In genomic region chr5:55993013-55993412, GRCh38 we compare ENCODE assay signal across 1 cellular context.
TF ChIP-seq lines count a peak whose summit lies in the region.

No MANE protein-coding gene starts in this region.

TF ChIP-seq in GM12878, 131 proteins besides CTCF, POLR2A, EP300 and RAD21:
- TF ChIP-seq, protein P1, sequence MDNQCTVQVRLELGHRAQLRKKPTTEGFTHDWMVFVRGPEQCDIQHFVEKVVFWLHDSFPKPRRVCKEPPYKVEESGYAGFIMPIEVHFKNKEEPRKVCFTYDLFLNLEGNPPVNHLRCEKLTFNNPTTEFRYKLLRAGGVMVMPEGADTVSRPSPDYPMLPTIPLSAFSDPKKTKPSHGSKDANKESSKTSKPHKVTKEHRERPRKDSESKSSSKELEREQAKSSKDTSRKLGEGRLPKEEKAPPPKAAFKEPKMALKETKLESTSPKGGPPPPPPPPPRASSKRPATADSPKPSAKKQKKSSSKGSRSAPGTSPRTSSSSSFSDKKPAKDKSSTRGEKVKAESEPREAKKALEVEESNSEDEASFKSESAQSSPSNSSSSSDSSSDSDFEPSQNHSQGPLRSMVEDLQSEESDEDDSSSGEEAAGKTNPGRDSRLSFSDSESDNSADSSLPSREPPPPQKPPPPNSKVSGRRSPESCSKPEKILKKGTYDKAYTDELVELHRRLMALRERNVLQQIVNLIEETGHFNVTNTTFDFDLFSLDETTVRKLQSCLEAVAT (IDR thresholded peaks at IDR 0.05) = peak; percentile 33; the same call in 1 of the 2 replicates
- peak in 1 of 2 experiments; percentile 22; a peak in 1 of 4 replicates for TF ChIP-seq BHLHE40 (IDR thresholded peaks at IDR 0.05; ENCODE audit: borderline replicate concordance in 1 of 2, low read depth in 2 of 2, low read length in 1 of 2)
- TF ChIP-seq CREB1 (IDR thresholded peaks at IDR 0.05; ENCODE audit: low read depth) = no peak
- peak; percentile 54; the same call in 1 of the 2 replicates for TF ChIP-seq POLR2AphosphoS5 (IDR thresholded peaks at IDR 0.05; ENCODE audit: low read length)
- no peak for TF ChIP-seq EGR1 (IDR thresholded peaks at IDR 0.05; ENCODE audit: borderline replicate concordance in 1 of 2, low read depth in 2 of 2, low read length in 2 of 2)
- 0 out of 2 replicates have a peak, but pooled peaks have one; percentile 23 for TF ChIP-seq ZNF207 (IDR thresholded peaks at IDR 0.05; ENCODE audit: borderline replicate concordance)
- 0 out of 2 replicates have a peak, but pooled peaks have one; percentile 5 for TF ChIP-seq BCL11A (IDR thresholded peaks at IDR 0.05; ENCODE audit: low read depth, low read length)
- TF ChIP-seq, protein P2, sequence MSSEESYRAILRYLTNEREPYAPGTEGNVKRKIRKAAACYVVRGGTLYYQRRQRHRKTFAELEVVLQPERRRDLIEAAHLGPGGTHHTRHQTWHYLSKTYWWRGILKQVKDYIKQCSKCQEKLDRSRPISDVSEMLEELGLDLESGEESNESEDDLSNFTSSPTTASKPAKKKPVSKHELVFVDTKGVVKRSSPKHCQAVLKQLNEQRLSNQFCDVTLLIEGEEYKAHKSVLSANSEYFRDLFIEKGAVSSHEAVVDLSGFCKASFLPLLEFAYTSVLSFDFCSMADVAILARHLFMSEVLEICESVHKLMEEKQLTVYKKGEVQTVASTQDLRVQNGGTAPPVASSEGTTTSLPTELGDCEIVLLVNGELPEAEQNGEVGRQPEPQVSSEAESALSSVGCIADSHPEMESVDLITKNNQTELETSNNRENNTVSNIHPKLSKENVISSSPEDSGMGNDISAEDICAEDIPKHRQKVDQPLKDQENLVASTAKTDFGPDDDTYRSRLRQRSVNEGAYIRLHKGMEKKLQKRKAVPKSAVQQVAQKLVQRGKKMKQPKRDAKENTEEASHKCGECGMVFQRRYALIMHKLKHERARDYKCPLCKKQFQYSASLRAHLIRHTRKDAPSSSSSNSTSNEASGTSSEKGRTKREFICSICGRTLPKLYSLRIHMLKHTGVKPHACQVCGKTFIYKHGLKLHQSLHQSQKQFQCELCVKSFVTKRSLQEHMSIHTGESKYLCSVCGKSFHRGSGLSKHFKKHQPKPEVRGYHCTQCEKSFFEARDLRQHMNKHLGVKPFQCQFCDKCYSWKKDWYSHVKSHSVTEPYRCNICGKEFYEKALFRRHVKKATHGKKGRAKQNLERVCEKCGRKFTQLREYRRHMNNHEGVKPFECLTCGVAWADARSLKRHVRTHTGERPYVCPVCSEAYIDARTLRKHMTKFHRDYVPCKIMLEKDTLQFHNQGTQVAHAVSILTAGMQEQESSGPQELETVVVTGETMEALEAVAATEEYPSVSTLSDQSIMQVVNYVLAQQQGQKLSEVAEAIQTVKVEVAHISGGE (CRISPR knock-in tag; IDR thresholded peaks at IDR 0.05) = no peak
- TF ChIP-seq LARP7 (IDR thresholded peaks at IDR 0.05) = peak; percentile 50; the same call in 1 of the 2 replicates
- no peak for TF ChIP-seq CBX3 (IDR thresholded peaks at IDR 0.05; ENCODE audit: borderline replicate concordance, low read depth)
- TF ChIP-seq ZNF24 (IDR thresholded peaks at IDR 0.05) = peak; percentile 70; the same call in 1 of the 2 replicates
- TF ChIP-seq, protein P3, sequence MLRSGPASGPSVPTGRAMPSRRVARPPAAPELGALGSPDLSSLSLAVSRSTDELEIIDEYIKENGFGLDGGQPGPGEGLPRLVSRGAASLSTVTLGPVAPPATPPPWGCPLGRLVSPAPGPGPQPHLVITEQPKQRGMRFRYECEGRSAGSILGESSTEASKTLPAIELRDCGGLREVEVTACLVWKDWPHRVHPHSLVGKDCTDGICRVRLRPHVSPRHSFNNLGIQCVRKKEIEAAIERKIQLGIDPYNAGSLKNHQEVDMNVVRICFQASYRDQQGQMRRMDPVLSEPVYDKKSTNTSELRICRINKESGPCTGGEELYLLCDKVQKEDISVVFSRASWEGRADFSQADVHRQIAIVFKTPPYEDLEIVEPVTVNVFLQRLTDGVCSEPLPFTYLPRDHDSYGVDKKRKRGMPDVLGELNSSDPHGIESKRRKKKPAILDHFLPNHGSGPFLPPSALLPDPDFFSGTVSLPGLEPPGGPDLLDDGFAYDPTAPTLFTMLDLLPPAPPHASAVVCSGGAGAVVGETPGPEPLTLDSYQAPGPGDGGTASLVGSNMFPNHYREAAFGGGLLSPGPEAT (IDR thresholded peaks at IDR 0.05; ENCODE audit: low read depth) = peak; percentile 20; the same call in 1 of the 2 replicates
TF ChIP-seq in GM12878: peak in this region for 8.
